In genomic region chr3:45911496-45912226, GRCh38 we compare ENCODE assay signal across 23 cellular contexts. TPM values are rescaled to one million over a fixed set of nuclear protein-coding genes. Genes with fewer than 3 reads are reported as not detected.
A peak's percentile ranks its signal among the peaks of the same experiment; 100 is the strongest.
DNase-seq lines count a peak whose midpoint lies in the region; ATAC-seq, FAIRE-seq and TF ChIP-seq lines count a peak whose summit lies in the region.
"Had no signal": no experiment of that assay in that cellular context is flagged by ENCODE, and none has a peak within 500 bp of the region (broad histone marks: within the 10 kb centered on the region; RNA-seq: fewer than 3 reads in every experiment).

No MANE protein-coding gene starts in this region.

- TF ChIP-seq CTCF in DND-41 (IDR thresholded peaks at IDR 0.05; ENCODE audit: borderline replicate concordance, extremely low read depth, low read length, poor library complexity, severe bottlenecking) = no peak
- no peak for TF ChIP-seq CTCF in GM12878 (IDR thresholded peaks at IDR 0.05 in 2 of 3, conservative IDR thresholded peaks at IDR 0.05 in 1 of 3; ENCODE audit: control insufficient read depth in 2 of 3, extremely low read depth in 1 of 3, insufficient read depth in 1 of 3, low read depth in 3 of 3, low read length in 3 of 3)
- TF ChIP-seq CTCF in natural killer cell (IDR thresholded peaks at IDR 0.05) = no peak

- no peak for FAIRE-seq in GM12878 (lab: Jason Lieb, UNC)
- FAIRE-seq: A204.1 had no signal

- H3K4me1 ChIP-seq in BLaER1 treated with 17β-estradiol and CSF1 and Interleukin-3, amounts not matched to agents 10 nM and 100 nM = peaks cover 44 to 61% (median 55%) of the 10 kb centered on the region in 10 experiments
- peaks cover 73% of the 10 kb centered on the region for H3K4me1 ChIP-seq in DND-41 (ENCODE audit: insufficient read depth, low read length)
- H3K4me1 ChIP-seq in GM12878 (ENCODE audit: control insufficient read depth, insufficient read depth, low read length) = peaks cover 21% of the 10 kb centered on the region
- H3K4me1 ChIP-seq: BE2C had no signal

- TF ChIP-seq EP300 in GM12878 (IDR thresholded peaks at IDR 0.05; ENCODE audit: borderline replicate concordance in 1 of 2, control insufficient read depth in 1 of 2, low read depth in 2 of 2, low read length in 2 of 2) = no peak

- H3K27ac Mint-ChIP-seq in natural killer cell = peak overlapping the region; percentile 10 to 88
- no peak overlapping the region for H3K27ac Mint-ChIP-seq in activated CD4-positive, alpha-beta memory T cell treated with anti-CD3 and anti-CD28 coated beads for 36 hours

- H3K36me3 Mint-ChIP-seq in natural killer cell = no peaks in the 10 kb centered on the region
- H3K36me3 Mint-ChIP-seq in activated CD4-positive, alpha-beta memory T cell treated with anti-CD3 and anti-CD28 coated beads for 36 hours = peaks cover 3% of the 10 kb centered on the region

- no peaks in the 10 kb centered on the region for H3K9me3 Mint-ChIP-seq in natural killer cell
- no peaks in the 10 kb centered on the region for H3K9me3 Mint-ChIP-seq in activated CD4-positive, alpha-beta memory T cell treated with anti-CD3 and anti-CD28 coated beads for 36 hours

- H3K9me3 ChIP-seq in BLaER1 treated with 17β-estradiol and CSF1 and Interleukin-3, amounts not matched to agents 10 nM and 100 nM (replicated peaks in 1 of 11) = peaks cover 0 to 6% (median 0%) of the 10 kb centered on the region in 11 experiments; a peak in 6 of 22 replicates
- H3K9me3 ChIP-seq in DND-41 (ENCODE audit: insufficient read depth, low read length, severe bottlenecking) (no peaks in the 10 kb centered on the region), GM12878 (replicated peaks; ENCODE audit: control insufficient read depth, insufficient read depth, low read length) (peaks cover 4% of the 10 kb centered on the region; the same call in 2 of the 3 replicates)
- H3K9me3 ChIP-seq: BE2C, SJCRH30 had no signal

- H3K79me2 ChIP-seq in DND-41 (ENCODE audit: insufficient read depth, low read length) (peaks cover 94% of the 10 kb centered on the region), GM12878 (ENCODE audit: control insufficient read depth, insufficient read depth, low read length) (no peaks in the 10 kb centered on the region)

- RAD21 ChIA-PET in GM12878 (lab: Charles Lee; ENCODE audit: unreplicated experiment) = interaction anchor here (1.1 to 11.1 kb wide), 13 partner anchors 9 to 151 kb away, joined by 3 to 229 read pairs (median 6); partner anchors contain the start of genes CCR9 and LZTFL1

- H4K20me1 ChIP-seq in BLaER1 treated with 17β-estradiol and CSF1 and Interleukin-3, amounts not matched to agents 10 nM and 100 nM = no peaks in the 10 kb centered on the region
- H4K20me1 ChIP-seq in DND-41 (ENCODE audit: insufficient read depth, low read length) = peaks cover 36% of the 10 kb centered on the region
- H4K20me1 ChIP-seq in GM12878 (ENCODE audit: control insufficient read depth, insufficient read depth) = no peaks in the 10 kb centered on the region

- intact Hi-C loops in GM12878 (cut with micrococcal nuclease; ENCODE audit: unreplicated experiment) = no loop called here
- intact Hi-C loops in natural killer cell (cut with micrococcal nuclease) = no loop called here
- intact Hi-C loops in activated CD4-positive, alpha-beta memory T cell treated with anti-CD3 and anti-CD28 coated beads for 36 hours (cut with micrococcal nuclease) = no loop called here

- in situ Hi-C loops in GM12878 (cut with MboI) = loop anchor here (5.0 kb wide), 1 partner anchor 49 kb away; no protein-coding TSS in a partner anchor

- ATAC-seq in DND-41 (ENCODE audit: insufficient read depth, low read depth) = no peak
- no peak for ATAC-seq in GM12878
- peak in 1 of 3 donors; percentile 11 for ATAC-seq in natural killer cell
- ATAC-seq in HG02571 (IDR thresholded peaks at IDR 0.05; ENCODE audit: unreplicated experiment) = no peak
- ATAC-seq: HCT116 had no signal

- CTCF ChIA-PET in GM12878 (lab: Yijun Ruan, JAX) = interaction anchor here (0.8 to 8.5 kb wide), 9 partner anchors 10 to 167 kb away, joined by 3 to 67 read pairs (median 8); no protein-coding TSS in a partner anchor
- CTCF ChIA-PET in activated CD4-positive, alpha-beta memory T cell treated with anti-CD3 and anti-CD28 coated beads for 36 hours (lab: Charles Lee) = no interaction called here

- 93% methylated on average over 12 of the region's 12 CpGs for WGBS in GM12878 (ENCODE audit: insufficient coverage, insufficient replicate concordance, low lambda C conversion rate, missing lambda C conversion rate)

- H3K27me3 ChIP-seq in BLaER1 treated with 17β-estradiol and CSF1 and Interleukin-3, amounts not matched to agents 10 nM and 100 nM = no peaks in the 10 kb centered on the region
- H3K27me3 ChIP-seq in DND-41 (ENCODE audit: insufficient read depth, low read length, poor library complexity) (no peaks in the 10 kb centered on the region), GM12878 (replicated peaks in 1 of 2; ENCODE audit: control insufficient read depth in 2 of 2, insufficient read depth in 2 of 2, low read length in 1 of 2) (peaks cover 0 to 2% of the 10 kb centered on the region in 2 experiments; a peak in 1 of 4 replicates)
- H3K27me3 ChIP-seq: BE2C, SJCRH30 had no signal

- H3K27ac ChIP-seq in BLaER1 treated with 17β-estradiol and CSF1 and Interleukin-3, amounts not matched to agents 10 nM and 100 nM = no peak overlapping the region
- H3K27ac ChIP-seq in DND-41 (ENCODE audit: low read length) (peak overlapping the region; percentile 99), GM12878 (ENCODE audit: control insufficient read depth, insufficient read depth) (no peak overlapping the region)
- H3K27ac ChIP-seq: PC-9, SJCRH30 had no signal

- H3K27me3 Mint-ChIP-seq in natural killer cell (ENCODE audit: low read depth in 2 of 2) = no peaks in the 10 kb centered on the region
- peaks cover 26% of the 10 kb centered on the region for H3K27me3 Mint-ChIP-seq in activated CD4-positive, alpha-beta memory T cell treated with anti-CD3 and anti-CD28 coated beads for 36 hours

- H3K4me1 Mint-ChIP-seq in natural killer cell = peaks cover 68 to 89% of the 10 kb centered on the region in 2 donors
- H3K4me1 Mint-ChIP-seq in activated CD4-positive, alpha-beta memory T cell treated with anti-CD3 and anti-CD28 coated beads for 36 hours (ENCODE audit: low read depth) = peaks cover 41% of the 10 kb centered on the region

- TSS peak; percentile 34 for BruUV-seq in GM12878 (replicated peaks; lab: Mats Ljungman, UMichigan)

- no peaks in the 10 kb centered on the region for H3K36me3 ChIP-seq in BLaER1 treated with 17β-estradiol and CSF1 and Interleukin-3, amounts not matched to agents 10 nM and 100 nM
- peaks cover 83% of the 10 kb centered on the region for H3K36me3 ChIP-seq in DND-41 (ENCODE audit: insufficient read depth, low read length)
- H3K36me3 ChIP-seq in GM12878 (ENCODE audit: control insufficient read depth in 2 of 2, insufficient read depth in 2 of 2, low read length in 1 of 2) = peaks cover 0 to 2% of the 10 kb centered on the region in 2 experiments; a peak in 2 of 4 replicates
- H3K36me3 ChIP-seq: BE2C, SJCRH30 had no signal

- H2AFZ ChIP-seq in DND-41 (ENCODE audit: low read depth, low read length) (no peak overlapping the region), GM12878 (ENCODE audit: control insufficient read depth, low read depth, low read length) (no peak overlapping the region)
- H2AFZ ChIP-seq: PC-9 had no signal

- POLR2A ChIA-PET in GM12878 (lab: Charles Lee) = interaction anchor here (0.7 to 6.4 kb wide), 13 partner anchors 9 to 58 kb away, joined by 3 to 41 read pairs (median 6); no protein-coding TSS in a partner anchor
- POLR2A ChIA-PET in activated CD4-positive, alpha-beta memory T cell treated with anti-CD3 and anti-CD28 coated beads for 36 hours (lab: Charles Lee) = interaction anchor here (0.5 kb wide), 1 partner anchor 937 kb away, joined by 4 read pairs; no protein-coding TSS in a partner anchor

- peak; percentile 62 for DNase-seq in DND-41
- DNase-seq in GM12878 (ENCODE audit: low read depth, low spot score) = no peak
- DNase-seq in natural killer cell = no peak
- no peak for DNase-seq in NCI-H2227 (lab: John Stamatoyannopoulos, UW; ENCODE audit: unreplicated experiment)
- DNase-seq in activated CD4-positive, alpha-beta memory T cell treated with anti-CD3 and anti-CD28 coated beads for 36 hours = no peak
- no peak for DNase-seq in HT-29 (ENCODE audit: low spot score)
- DNase-seq: BE2C, COR-L47, DMS 273 treated with DMSO at 0.1 percent for 48 hours, GF-D8, GOT3, KBM-7, NCI-H1417 treated with DMSO at 0.1 percent for 48 hours, NCI-H187 treated with DMSO at 0.1 percent for 48 hours, NCI-H345, NCI-H524 treated with DMSO at 0.1 percent for 48 hours, PC-9 had no signal

- H3K4me2 ChIP-seq in BLaER1 treated with 17β-estradiol and CSF1 and Interleukin-3, amounts not matched to agents 10 nM and 100 nM = peak overlapping the region; percentile 4 to 66 (median 26); a peak in 19 of 22 replicates
- peak overlapping the region; percentile 89 for H3K4me2 ChIP-seq in DND-41 (ENCODE audit: insufficient read depth, low read length)
- no peak overlapping the region for H3K4me2 ChIP-seq in GM12878 (ENCODE audit: control insufficient read depth, insufficient read depth)
- H3K4me2 ChIP-seq: PC-9 had no signal

- SMC1A ChIA-PET in GM12878 (lab: Charles Lee; ENCODE audit: uncharacterized antibody, unreplicated experiment) = interaction anchor here (0.6 to 11.8 kb wide), 18 partner anchors 9 to 314 kb away, joined by 3 to 199 read pairs (median 7); partner anchors contain the start of genes CCR9 and LZTFL1

- TF ChIP-seq POLR2A in GM12878 (IDR thresholded peaks at IDR 0.05; ENCODE audit: low read depth, low read length) = no peak

- TF ChIP-seq RAD21 in GM12878 (IDR thresholded peaks at IDR 0.05; ENCODE audit: insufficient read depth, low read depth, low read length) = no peak

- H3K4me3 Mint-ChIP-seq in natural killer cell = peak overlapping the region; percentile 2
- no peak overlapping the region for H3K4me3 Mint-ChIP-seq in activated CD4-positive, alpha-beta memory T cell treated with anti-CD3 and anti-CD28 coated beads for 36 hours

- no peak overlapping the region for H3K4me3 ChIP-seq in BLaER1 treated with 17β-estradiol and CSF1 and Interleukin-3, amounts not matched to agents 10 nM and 100 nM
- H3K4me3 ChIP-seq in DND-41 (ENCODE audit: low read depth in 1 of 2, low read length in 2 of 2) (peak overlapping the region; percentile 68 to 76), GM12878 (no peak overlapping the region; the same call in 1 of the 2 replicates)
- H3K4me3 ChIP-seq: PC-9, SJCRH30 had no signal

- no peak overlapping the region for H3K9ac ChIP-seq in BLaER1 treated with 17β-estradiol and CSF1 and Interleukin-3, amounts not matched to agents 10 nM and 100 nM
- H3K9ac ChIP-seq in DND-41 (ENCODE audit: low read depth, low read length) = peak overlapping the region; percentile 89
- no peak overlapping the region for H3K9ac ChIP-seq in GM12878 (ENCODE audit: control insufficient read depth, insufficient read depth, low read length)

RNA-seq across cellular contexts. Expression of gene CCR9, which starts 25.3 kb away (rescaled TPM):
- 0.47 and 0.48 TPM in 2 replicates for total RNA-seq in GM12878 (2013; cell fraction: nucleolus; rRNA removed)
- total RNA-seq in GM12878 (2014; rRNA removed) (2.6 and 2.9 TPM in 2 replicates), GM12878 (2014; rRNA removed; fragmentation: Illumina TruSeq; extraction: Trizol) (2.3 TPM in 2 replicates), GM12878 (2021) (1.8 and 2.3 TPM in 2 replicates), natural killer cell (under 1 TPM in 1 of 3 donors, not detected in 2; 0.27 TPM)
- polyA plus RNA-seq in GM12878 (2011; ENCODE audit: low read depth) = 11.3 TPM
- polyA plus RNA-seq in GM12878 (2011; rRNA removed) (0.05 and 0.09 TPM in 2 replicates), GM12878 (2014; fragmentation: Illumina TruSeq; extraction: Trizol) (3.0 and 3.6 TPM in 2 replicates), GM12878 (2014; fragmentation: Nextera tagmentation; extraction: Ambion mirVana) (1 to 10 TPM; 3.1 to 3.9 TPM), GM12878 (2014; rRNA removed) (1.5 and 2.4 TPM in 2 replicates), GM12878 (2016; fragmentation: Nextera tagmentation; extraction: Ambion mirVana) (under 1 TPM; 0.52 to 0.77 TPM)
- 0.04 and 0.05 TPM in 2 replicates for polyA plus RNA-seq in GM12878 (2011; cell fraction: cytosol; rRNA removed)
- 0.07 TPM in 1 of 2 replicates, not detected in the other for polyA plus RNA-seq in GM12878 (2011; cell fraction: nucleus; rRNA removed)
- 0.38 and 10.5 TPM in 2 replicates for polyA plus RNA-seq in GM12878 (2012)
- 0.62 TPM in 1 of 2 replicates, not detected in the other for polyA minus RNA-seq in GM12878 (2011; rRNA and poly(A)+ RNA removed)
- not detected in 2 replicates for polyA minus RNA-seq in GM12878 (2011; cell fraction: cytosol; rRNA and poly(A)+ RNA removed)
- polyA minus RNA-seq in GM12878 (2011; cell fraction: nucleus; rRNA and poly(A)+ RNA removed) = not detected in 2 replicates
- total RNA-seq in activated CD4-positive, alpha-beta memory T cell treated with anti-CD3 and anti-CD28 coated beads for 36 hours = not detected
- total RNA-seq in HT-29 (2014; rRNA removed; shearing (Covaris generic)) = not detected in 2 replicates
- total RNA-seq: Daoy, PC-9, SJCRH30 had no signal

RNA-seq across cellular contexts. Expression of gene CXCR6, which starts 31.6 kb away (rescaled TPM):
- total RNA-seq in GM12878 (2013; cell fraction: nucleolus; rRNA removed) = 0.23 and 0.32 TPM in 2 replicates
- total RNA-seq in GM12878 (2014; rRNA removed) (not detected in 2 replicates), GM12878 (2014; rRNA removed; fragmentation: Illumina TruSeq; extraction: Trizol) (not detected in 2 replicates), GM12878 (2021) (not detected in 2 replicates), natural killer cell (1 to 10 TPM in 2 of 3 donors, under 1 TPM in 1; 0.95 to 2.1 (median 1.7) TPM)
- polyA plus RNA-seq in GM12878 (2011; ENCODE audit: low read depth) = 0.17 TPM
- polyA plus RNA-seq in GM12878 (2011; rRNA removed) (0.12 TPM in 1 of 2 replicates, not detected in the other), GM12878 (2014; fragmentation: Illumina TruSeq; extraction: Trizol) (not detected in 2 replicates), GM12878 (2014; fragmentation: Nextera tagmentation; extraction: Ambion mirVana) (under 1 TPM; 0.04 to 0.13 TPM), GM12878 (2014; rRNA removed) (0.12 TPM in 1 of 2 replicates, not detected in the other), GM12878 (2016; fragmentation: Nextera tagmentation; extraction: Ambion mirVana) (under 1 TPM in 1 of 2 experiments, not detected in 1; 0.20 TPM)
- 0.07 TPM in 1 of 2 replicates, not detected in the other for polyA plus RNA-seq in GM12878 (2011; cell fraction: cytosol; rRNA removed)
- polyA plus RNA-seq in GM12878 (2011; cell fraction: nucleus; rRNA removed) = 0.12 and 0.18 TPM in 2 replicates
- polyA plus RNA-seq in GM12878 (2012) = 0.09 and 0.18 TPM in 2 replicates
- polyA minus RNA-seq in GM12878 (2011; rRNA and poly(A)+ RNA removed) = 0.22 TPM in 1 of 2 replicates, not detected in the other
- not detected in 2 replicates for polyA minus RNA-seq in GM12878 (2011; cell fraction: cytosol; rRNA and poly(A)+ RNA removed)
- polyA minus RNA-seq in GM12878 (2011; cell fraction: nucleus; rRNA and poly(A)+ RNA removed) = not detected in 2 replicates
- total RNA-seq in activated CD4-positive, alpha-beta memory T cell treated with anti-CD3 and anti-CD28 coated beads for 36 hours = 1 to 10 TPM; 4.0 TPM
- not detected in 2 replicates for total RNA-seq in HT-29 (2014; rRNA removed; shearing (Covaris generic))
- total RNA-seq: Daoy, SJCRH30 had no signal

Comparison
In these comparisons a context has a peak if more than half of its experiments do, and no peak if none do; other contexts are left out.
1. H3K4me3 ChIP-seq: peak in DND-41 (2 of 2); none in BLaER1 treated with 17β-estradiol and CSF1 and Interleukin-3, amounts not matched to agents 10 nM and 100 nM (0 of 10) and GM12878 (single experiment).